ENCODE assay signal across 8 cellular contexts in genomic region chrX:40010550-40011364, GRCh38.
DNase-seq lines count a peak whose midpoint lies in the region; ATAC-seq and TF ChIP-seq lines count a peak whose summit lies in the region.
"Had no signal": no experiment of that assay in that cellular context is flagged by ENCODE, and none has a peak within 500 bp of the region (broad histone marks: within the 10 kb centered on the region; RNA-seq: fewer than 3 reads in every experiment).

No MANE protein-coding gene starts in this region.

- H3K27me3 ChIP-seq in mesenchymal stem cell (ENCODE audit: control insufficient read depth in 1 of 2, insufficient read depth in 1 of 2, low read length in 2 of 2) (peaks cover 0 to 69% of the 10 kb centered on the region in 2 experiments), lower lobe of right lung (ENCODE audit: low read depth) (no peaks in the 10 kb centered on the region)

- peak; percentile 46 for DNase-seq in CD1c-positive myeloid dendritic cell (ENCODE audit: extremely low spot score)
- DNase-seq in GM13977 (ENCODE audit: low spot score) = peak; percentile 26
- DNase-seq in SK-N-DZ (ENCODE audit: low spot score) = peak; percentile 53
- DNase-seq in mesenchymal stem cell = peak; percentile 44
- no peak for DNase-seq in lower lobe of right lung
- DNase-seq: RPMI8226 had no signal

- H2AK5ac ChIP-seq in mesenchymal stem cell (ENCODE audit: low read length, severe bottlenecking) = peak overlapping the region; percentile 28

- H3K36me3 ChIP-seq in mesenchymal stem cell (ENCODE audit: control insufficient read depth in 1 of 2, insufficient read depth in 2 of 2, low read depth in 1 of 2, low read length in 2 of 2) (no peaks in the 10 kb centered on the region), lower lobe of right lung (no peaks in the 10 kb centered on the region)

- H3K23ac ChIP-seq in mesenchymal stem cell (ENCODE audit: low read length in 2 of 2) = no peak overlapping the region

- no peaks in the 10 kb centered on the region for H3K79me1 ChIP-seq in mesenchymal stem cell (replicated peaks; ENCODE audit: low read length, poor library complexity, severe bottlenecking)

- no peak overlapping the region for H2BK5ac ChIP-seq in mesenchymal stem cell (ENCODE audit: low read depth, low read length, poor library complexity, severe bottlenecking)

- no peak overlapping the region for H3K9ac ChIP-seq in mesenchymal stem cell (ENCODE audit: low read length)

- intact Hi-C loops in lower lobe of right lung (cut with DNase I) = no loop called here

- H3K27ac ChIP-seq in mesenchymal stem cell (ENCODE audit: low read length, poor library complexity, severe bottlenecking) = peak overlapping the region; percentile 70
- H3K27ac ChIP-seq in lower lobe of right lung = no peak overlapping the region

- peak overlapping the region; percentile 34 for H2BK120ac ChIP-seq in mesenchymal stem cell (ENCODE audit: low read depth, low read length)

- H3K14ac ChIP-seq in mesenchymal stem cell (ENCODE audit: low read length in 2 of 2) = peak overlapping the region in 1 of 2 experiments; percentile 7

- peak overlapping the region in 1 of 2 experiments; percentile 72 for H2BK12ac ChIP-seq in mesenchymal stem cell (ENCODE audit: low read length in 2 of 2)

- H3K4me1 ChIP-seq in mesenchymal stem cell (ENCODE audit: control insufficient read depth, insufficient read depth, low read depth, low read length) (peaks cover 56% of the 10 kb centered on the region), lower lobe of right lung (peaks cover 7% of the 10 kb centered on the region)

- 8% methylated on average over 20 of the region's 21 CpGs for WGBS in mesenchymal stem cell

- in situ Hi-C loops in GM13977 (cut with MboI; ENCODE audit: low pct_unique_long_range_greater_than_20kb, low sequenced_read_pairs, unreplicated experiment) = loop anchor here (25.0 kb wide), 1 partner anchor 152 kb away; no protein-coding TSS in a partner anchor

- no peak overlapping the region for H4K91ac ChIP-seq in mesenchymal stem cell (ENCODE audit: low read length)

- H3K4ac ChIP-seq in mesenchymal stem cell (ENCODE audit: low read depth in 1 of 2, low read length in 2 of 2) = no peak overlapping the region

- TF ChIP-seq CTCF in GM13977 (IDR thresholded peaks at IDR 0.05; ENCODE audit: extremely low read depth, insufficient read depth, missing control alignments) (no peak), lower lobe of right lung (IDR thresholded peaks at IDR 0.05) (no peak)

- H3K9me3 ChIP-seq in mesenchymal stem cell (ENCODE audit: control insufficient read depth, low read length) = no peaks in the 10 kb centered on the region
- no peaks in the 10 kb centered on the region for H3K9me3 ChIP-seq in lower lobe of right lung

- no peak overlapping the region for H3K4me2 ChIP-seq in mesenchymal stem cell (ENCODE audit: low read length, poor library complexity, severe bottlenecking)

- ATAC-seq in HG03378 (IDR thresholded peaks at IDR 0.05; ENCODE audit: unreplicated experiment) (no peak), lower lobe of right lung (no peak), GM21515 (IDR thresholded peaks at IDR 0.05; ENCODE audit: unreplicated experiment) (no peak)

- H2BK15ac ChIP-seq in mesenchymal stem cell (ENCODE audit: low read depth, poor library complexity, severe bottlenecking) = no peak overlapping the region

- H3K18ac ChIP-seq in mesenchymal stem cell (ENCODE audit: low read depth in 1 of 2, low read length in 2 of 2) = peak overlapping the region; percentile 9 to 61

- no peak overlapping the region for H2AFZ ChIP-seq in mesenchymal stem cell (ENCODE audit: low read depth, low read length)

- H4K8ac ChIP-seq in mesenchymal stem cell (ENCODE audit: low read length) = peak overlapping the region; percentile 12

- no peak overlapping the region for H3K4me3 ChIP-seq in mesenchymal stem cell (ENCODE audit: insufficient read depth in 1 of 2, low read depth in 1 of 2, low read length in 2 of 2)
- H3K4me3 ChIP-seq in lower lobe of right lung = no peak overlapping the region
